In genomic region chr15:31296304-31297220, GRCh38 we compare ENCODE assay signal across 15 cellular contexts. TPM values are rescaled to one million over a fixed set of nuclear protein-coding genes. Genes with fewer than 3 reads are reported as not detected.
DNase-seq lines count a peak whose midpoint lies in the region; ATAC-seq and TF ChIP-seq lines count a peak whose summit lies in the region.
"Had no signal": no experiment of that assay in that cellular context is flagged by ENCODE, and none has a peak within 500 bp of the region (broad histone marks: within the 10 kb centered on the region; RNA-seq: fewer than 3 reads in every experiment).

No MANE protein-coding gene starts in this region.

- no peak overlapping the region for H3K4me3 ChIP-seq in coronary artery
- H3K4me3 ChIP-seq in neuronal stem cell (ENCODE audit: low read length in 2 of 2), result no peak overlapping the region
- H3K4me3 ChIP-seq: thoracic aorta had no signal

- H3K27ac ChIP-seq in coronary artery (no peak overlapping the region), neuronal stem cell (replicated peaks; ENCODE audit: low read length) (no peak overlapping the region)
- H3K27ac ChIP-seq: epithelial cell of prostate, thoracic aorta had no signal

- H3K9me3 Mint-ChIP-seq in activated naive CD4-positive, alpha-beta T cell treated with anti-CD3 and anti-CD28 coated beads, Interleukin-2, amount 10 ng/mL, durations not matched to agents 7 days and 5 days, result no peaks in the 10 kb centered on the region
- H3K9me3 Mint-ChIP-seq: T-helper 1 cell treated with Interleukin-12 subunit alpha and Interleukin-12 subunit beta and Interleukin-4 antibody, amounts not matched to agents 30 μg/mL and 1 μg/mL, for 36 hours had no signal

- peaks cover 5% of the 10 kb centered on the region for H3K4me1 Mint-ChIP-seq in activated naive CD4-positive, alpha-beta T cell treated with anti-CD3 and anti-CD28 coated beads, Interleukin-2, amount 10 ng/mL, durations not matched to agents 7 days and 5 days

- no peak overlapping the region for H3K9ac ChIP-seq in neuronal stem cell (ENCODE audit: low read depth, low read length, poor library complexity)

- CTCF ChIA-PET in activated naive CD4-positive, alpha-beta T cell treated with anti-CD3 and anti-CD28 coated beads, Interleukin-2, amount 10 ng/mL, durations not matched to agents 7 days and 5 days (lab: Charles Lee), result interaction anchor here (0.6 to 1.3 kb wide), 2 partner anchors 9 to 282 kb away, joined by 3 to 4 read pairs; no protein-coding TSS in a partner anchor

- H2BK15ac ChIP-seq in neuronal stem cell (ENCODE audit: low read length), result peak overlapping the region; percentile 54

- no peak for TF ChIP-seq CTCF in coronary artery (IDR thresholded peaks at IDR 0.05)

- no peak overlapping the region for H4K91ac ChIP-seq in neuronal stem cell (ENCODE audit: low read depth, low read length, poor library complexity)

- H3K9me3 ChIP-seq in neuronal stem cell (replicated peaks in 1 of 2; ENCODE audit: control insufficient read depth in 2 of 2, insufficient read depth in 1 of 2, low read depth in 1 of 2, low read length in 2 of 2), result no peaks in the 10 kb centered on the region
- H3K9me3 ChIP-seq: thoracic aorta had no signal

- H3K27me3 Mint-ChIP-seq in activated naive CD4-positive, alpha-beta T cell treated with anti-CD3 and anti-CD28 coated beads, Interleukin-2, amount 10 ng/mL, durations not matched to agents 7 days and 5 days, result peaks cover 62% of the 10 kb centered on the region

- H3K36me3 Mint-ChIP-seq in activated naive CD4-positive, alpha-beta T cell treated with anti-CD3 and anti-CD28 coated beads, Interleukin-2, amount 10 ng/mL, durations not matched to agents 7 days and 5 days, result peaks cover 3% of the 10 kb centered on the region

- no peak overlapping the region for H3K14ac ChIP-seq in neuronal stem cell (ENCODE audit: low read length)

- H2BK120ac ChIP-seq in neuronal stem cell (ENCODE audit: low read depth, low read length), result peak overlapping the region; percentile 51

- no peaks in the 10 kb centered on the region for H3K79me1 ChIP-seq in neuronal stem cell (ENCODE audit: low read depth, low read length)

- H3K18ac ChIP-seq in neuronal stem cell (ENCODE audit: low read length), result peak overlapping the region; percentile 49

- H3K23ac ChIP-seq in neuronal stem cell (ENCODE audit: low read depth, low read length, poor library complexity), result no peak overlapping the region

- H3K4ac ChIP-seq in neuronal stem cell (ENCODE audit: low read length), result no peak overlapping the region

- H2AK5ac ChIP-seq in neuronal stem cell (ENCODE audit: low read depth, low read length), result no peak overlapping the region

- no peak overlapping the region for H2AFZ ChIP-seq in neuronal stem cell (ENCODE audit: low read length)

- H3K27ac Mint-ChIP-seq in activated naive CD4-positive, alpha-beta T cell treated with anti-CD3 and anti-CD28 coated beads, Interleukin-2, amount 10 ng/mL, durations not matched to agents 7 days and 5 days, result no peak overlapping the region
- H3K27ac Mint-ChIP-seq: T-helper 1 cell treated with Interleukin-12 subunit alpha and Interleukin-12 subunit beta and Interleukin-4 antibody, amounts not matched to agents 30 μg/mL and 1 μg/mL, for 36 hours had no signal

- H2BK5ac ChIP-seq in neuronal stem cell (ENCODE audit: low read length), result peak overlapping the region; percentile 44

- peak overlapping the region; percentile 35 for H3K4me2 ChIP-seq in neuronal stem cell (ENCODE audit: insufficient read depth, low read length, poor library complexity, severe bottlenecking)

- DNase-seq in DMS 273 treated with DMSO at 0.1 percent for 48 hours (lab: John Stamatoyannopoulos, UW) (peak; percentile 36), NCI-H2171 (lab: John Stamatoyannopoulos, UW) (peak; percentile 34), coronary artery (ENCODE audit: low spot score) (peak; percentile 65), neuronal stem cell (ENCODE audit: low spot score) (no peak)
- no peak for DNase-seq in activated naive CD4-positive, alpha-beta T cell treated with anti-CD3 and anti-CD28 coated beads, Interleukin-2, amount 10 ng/mL, durations not matched to agents 7 days and 5 days
- no peak for DNase-seq in NK-92 treated with Interleukin-12 subunit alpha and Interleukin-12 subunit beta, amount 100 ng/mL, for 24 hours (lab: John Stamatoyannopoulos, UW)
- DNase-seq: activated gamma-delta T cell; left cardiac atrium; NCI-H1694 treated with DMSO at 0.1 percent for 48 hours; stimulated activated CD4-positive, alpha-beta T cell treated with anti-CD3 and anti-CD28 coated beads, Interleukin-15, amount 100 ng/mL, for 24 hours had no signal

- no peak overlapping the region for H3K4me3 Mint-ChIP-seq in activated naive CD4-positive, alpha-beta T cell treated with anti-CD3 and anti-CD28 coated beads, Interleukin-2, amount 10 ng/mL, durations not matched to agents 7 days and 5 days
- H3K4me3 Mint-ChIP-seq: T-helper 1 cell treated with Interleukin-12 subunit alpha and Interleukin-12 subunit beta and Interleukin-4 antibody, amounts not matched to agents 30 μg/mL and 1 μg/mL, for 36 hours had no signal

- no peaks in the 10 kb centered on the region for H3K36me3 ChIP-seq in neuronal stem cell (replicated peaks in 1 of 2; ENCODE audit: control insufficient read depth in 2 of 2, insufficient read depth in 2 of 2, low read length in 2 of 2)
- H3K36me3 ChIP-seq: thoracic aorta had no signal

- no CpG with 5 or more reads among the region's 9 CpGs for WGBS in neuronal stem cell (ENCODE audit: extremely low coverage in 2 of 2, insufficient read length in 2 of 2, insufficient replicate concordance in 1 of 2), 2 donors

- ATAC-seq in HG03439 (IDR thresholded peaks at IDR 0.05; ENCODE audit: unreplicated experiment) (no peak), HG03196 (IDR thresholded peaks at IDR 0.05; ENCODE audit: unreplicated experiment) (no peak)

- H3K4me1 ChIP-seq in neuronal stem cell (ENCODE audit: control insufficient read depth in 2 of 2, insufficient read depth in 1 of 2, low read depth in 1 of 2, low read length in 2 of 2), result peaks cover 8 to 23% of the 10 kb centered on the region in 2 donors

- H3K27me3 ChIP-seq in neuronal stem cell (ENCODE audit: control insufficient read depth in 3 of 3, insufficient read depth in 3 of 3, low read depth in 1 of 3, low read length in 3 of 3), result peaks cover 0 to 48% (median 0%) of the 10 kb centered on the region in 3 experiments

- no peak overlapping the region for H4K8ac ChIP-seq in neuronal stem cell (ENCODE audit: low read depth, low read length)

- H2BK12ac ChIP-seq in neuronal stem cell (ENCODE audit: low read length), result no peak overlapping the region

RNA-seq across cellular contexts. Expression of gene KLF13, which starts 30.1 kb away (rescaled TPM):
- polyA plus RNA-seq in neuronal stem cell (2013, experiment 1 of 2), result 42.9 TPM
- 42.1 TPM for polyA plus RNA-seq in neuronal stem cell (2013, experiment 2 of 2)

Comparison
In these comparisons a context has a peak if more than half of its experiments do, and no peak if none do; other contexts are left out.
1. DNase-seq: peak in DMS 273 treated with DMSO at 0.1 percent for 48 hours (single experiment), NCI-H2171 (single experiment) and coronary artery (single experiment); none in neuronal stem cell (single experiment), activated naive CD4-positive, alpha-beta T cell treated with anti-CD3 and anti-CD28 coated beads, Interleukin-2, amount 10 ng/mL, durations not matched to agents 7 days and 5 days (single experiment) and NK-92 treated with Interleukin-12 subunit alpha and Interleukin-12 subunit beta, amount 100 ng/mL, for 24 hours (single experiment).